Comparison of ENCODE assay signal across 9 cellular contexts in the genomic region with DNA sequence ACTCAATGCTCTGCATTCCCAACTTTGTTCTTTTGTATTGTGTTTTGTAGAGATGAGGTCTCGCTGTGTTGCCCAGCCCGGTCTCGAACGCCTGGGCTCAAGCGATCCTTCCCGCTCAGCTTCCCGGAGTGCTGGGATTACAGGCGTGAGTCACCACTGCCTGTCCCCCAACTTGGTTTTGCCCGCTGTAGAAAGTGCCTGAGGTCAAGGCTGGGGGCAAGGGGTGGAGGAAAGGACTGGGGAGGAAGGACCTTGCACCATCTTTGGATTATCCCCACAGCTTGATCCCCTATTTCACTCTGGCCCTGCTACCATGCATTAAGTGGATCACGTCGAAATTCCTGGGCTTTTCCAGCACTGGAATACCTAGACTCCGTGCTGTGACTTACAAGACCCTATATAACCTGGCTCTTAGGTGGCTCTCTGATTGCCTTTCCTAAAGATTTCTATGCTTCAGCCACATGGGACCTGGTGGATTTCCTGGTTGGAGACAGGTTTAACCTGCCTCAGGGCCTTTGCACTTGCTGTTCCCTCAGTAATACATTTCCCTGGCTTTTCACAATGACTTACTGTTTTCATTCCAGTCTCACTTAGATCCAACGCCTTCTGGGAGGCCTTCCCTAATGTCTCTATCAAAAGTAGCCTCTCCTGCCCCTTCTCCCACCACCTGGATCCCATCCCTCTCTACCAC. TPM values are rescaled to one million over a fixed set of nuclear protein-coding genes. Genes with fewer than 3 reads are reported as not detected.
DNase-seq lines count a peak whose midpoint lies in the region; ATAC-seq and TF ChIP-seq lines count a peak whose summit lies in the region.
"Had no signal": no experiment of that assay in that cellular context is flagged by ENCODE, and none has a peak within 500 bp of the region (broad histone marks: within the 10 kb centered on the region; RNA-seq: fewer than 3 reads in every experiment).

No MANE protein-coding gene starts in this region.

- no peak for TF ChIP-seq CTCF in CD8-positive, alpha-beta T cell (IDR thresholded peaks at IDR 0.05)
- TF ChIP-seq CTCF in omental fat pad (IDR thresholded peaks at IDR 0.05): no peak

- peaks cover 51% of the 10 kb centered on the region for H3K27me3 Mint-ChIP-seq in CD8-positive, alpha-beta T cell (ENCODE audit: low read depth)

- DNase-seq in CD8-positive, alpha-beta T cell: no peak
- peak; percentile 9 for DNase-seq in MV-4-11 (lab: John Stamatoyannopoulos, UW)
- DNase-seq in effector memory CD4-positive, alpha-beta T cell: no peak
- no peak for DNase-seq in omental fat pad (ENCODE audit: low spot score)
- no peak for DNase-seq in mucosa of gallbladder (ENCODE audit: low spot score)
- no peak for DNase-seq in midbrain (lab: John Stamatoyannopoulos, UW)
- no peak for DNase-seq in stimulated activated CD4-positive, alpha-beta T cell treated with anti-CD3 and anti-CD28 coated beads, Interleukin-2, amount 100 ng/mL, for 24 hours

- H3K27ac ChIP-seq in CD8-positive, alpha-beta T cell (ENCODE audit: low read depth, low read length): no peak overlapping the region
- no peak overlapping the region for H3K27ac ChIP-seq in effector memory CD4-positive, alpha-beta T cell (ENCODE audit: insufficient read depth, low read length, poor library complexity, severe bottlenecking)
- H3K27ac ChIP-seq: pancreas had no signal

- H3K4me1 Mint-ChIP-seq in CD8-positive, alpha-beta T cell (ENCODE audit: low read depth): peaks cover 18% of the 10 kb centered on the region

- H3K36me3 Mint-ChIP-seq in CD8-positive, alpha-beta T cell: no peaks in the 10 kb centered on the region

- peak overlapping the region; percentile 81 for H3K4me3 Mint-ChIP-seq in CD8-positive, alpha-beta T cell

- no peaks in the 10 kb centered on the region for H3K36me3 ChIP-seq in CD8-positive, alpha-beta T cell (ENCODE audit: insufficient read depth, low read length)
- no peaks in the 10 kb centered on the region for H3K36me3 ChIP-seq in effector memory CD4-positive, alpha-beta T cell (ENCODE audit: control insufficient read depth, insufficient read depth, low read length)
- H3K36me3 ChIP-seq: pancreas had no signal

- intact Hi-C loops in CD8-positive, alpha-beta T cell (cut with DNase I, micrococcal nuclease): no loop called here

- H3K9me3 ChIP-seq in CD8-positive, alpha-beta T cell (ENCODE audit: low read length): no peaks in the 10 kb centered on the region
- H3K9me3 ChIP-seq in effector memory CD4-positive, alpha-beta T cell (ENCODE audit: control insufficient read depth, low read length): no peaks in the 10 kb centered on the region
- H3K9me3 ChIP-seq: pancreas had no signal

- POLR2A ChIA-PET in CD8-positive, alpha-beta T cell (lab: Charles Lee): no interaction called here

- CTCF ChIA-PET in CD8-positive, alpha-beta T cell (lab: Charles Lee): interaction anchor here (0.7 kb wide), 1 partner anchor 138 kb away, joined by 3 read pairs; no protein-coding TSS in a partner anchor

- peak overlapping the region; percentile 58 for H3K4me3 ChIP-seq in CD8-positive, alpha-beta T cell (ENCODE audit: low read depth, low read length)
- H3K4me3 ChIP-seq in effector memory CD4-positive, alpha-beta T cell (ENCODE audit: insufficient read depth, low read depth, low read length, poor library complexity, severe bottlenecking): peak overlapping the region; percentile 44

- no peak overlapping the region for H3K27ac Mint-ChIP-seq in CD8-positive, alpha-beta T cell

- no peak for ATAC-seq in CD8-positive, alpha-beta T cell
- ATAC-seq in omental fat pad (ENCODE audit: low FRiP score): peak; percentile 18
- no peak for ATAC-seq in HG03457 (IDR thresholded peaks at IDR 0.05; ENCODE audit: unreplicated experiment)

- H3K27me3 ChIP-seq in CD8-positive, alpha-beta T cell (ENCODE audit: insufficient read depth, low read length): peaks cover 16% of the 10 kb centered on the region
- peaks cover 15% of the 10 kb centered on the region for H3K27me3 ChIP-seq in effector memory CD4-positive, alpha-beta T cell (replicated peaks; ENCODE audit: control insufficient read depth, insufficient read depth, low read length, poor library complexity, severe bottlenecking)

- peaks cover 14% of the 10 kb centered on the region for H3K4me1 ChIP-seq in CD8-positive, alpha-beta T cell (ENCODE audit: insufficient read depth, low read length)
- peaks cover 17% of the 10 kb centered on the region for H3K4me1 ChIP-seq in effector memory CD4-positive, alpha-beta T cell (ENCODE audit: control insufficient read depth, insufficient read depth, low read length, poor library complexity, severe bottlenecking)
- H3K4me1 ChIP-seq: pancreas had no signal

- no peaks in the 10 kb centered on the region for H3K9me3 Mint-ChIP-seq in CD8-positive, alpha-beta T cell

RNA-seq across cellular contexts. Expression of a gene that starts 0.6 kb away (rescaled TPM):
- total RNA-seq in CD8-positive, alpha-beta T cell: under 1 TPM; 0.17 to 0.52 TPM
- not detected for total RNA-seq in omental fat pad
- 5.0 TPM for total RNA-seq in mucosa of gallbladder

RNA-seq across cellular contexts. Expression of a gene that starts 12.0 kb away (rescaled TPM):
- 10 to 100 TPM; 61.8 to 63.8 TPM for total RNA-seq in CD8-positive, alpha-beta T cell
- total RNA-seq in omental fat pad: 10 to 100 TPM; 28.1 to 36.7 (median 34.6) TPM
- total RNA-seq in mucosa of gallbladder: 60.6 TPM

RNA-seq across cellular contexts. Expression of a gene that starts 22.6 kb away (rescaled TPM):
- total RNA-seq in CD8-positive, alpha-beta T cell: 10 to 100 TPM; 11.0 to 11.1 TPM
- 10 to 100 TPM; 51.2 to 64.0 (median 62.7) TPM for total RNA-seq in omental fat pad
- total RNA-seq in mucosa of gallbladder: 61.4 TPM

RNA-seq across cellular contexts. Expression of a gene that starts 38.3 kb away (rescaled TPM):
- total RNA-seq in CD8-positive, alpha-beta T cell: 10 to 100 TPM; 14.1 to 15.9 TPM
- total RNA-seq in omental fat pad: 10 to 100 TPM in 3 of 4 donors, 1 to 10 TPM in 1; 9.7 to 48.7 (median 24.8) TPM
- 58.0 TPM for total RNA-seq in mucosa of gallbladder

RNA-seq across cellular contexts. Expression of a gene that starts 51.7 kb away (rescaled TPM):
- total RNA-seq in CD8-positive, alpha-beta T cell: 100 to 1,000 TPM; 106 to 111 TPM
- 100 to 1,000 TPM; 127 to 150 (median 129) TPM for total RNA-seq in omental fat pad
- total RNA-seq in mucosa of gallbladder: 175 TPM
